Comparison of ENCODE assay signal across 14 cellular contexts in genomic region chr6:127878115-127878514, GRCh38. TPM values are rescaled to one million over a fixed set of nuclear protein-coding genes. Genes with fewer than 3 reads are reported as not detected.
"Had no signal": no experiment of that assay in that cellular context is flagged by ENCODE, and none has a peak within 500 bp of the region (broad histone marks: within the 10 kb centered on the region; RNA-seq: fewer than 3 reads in every experiment).

No MANE protein-coding gene starts in this region.

- H3K9me3 ChIP-seq: neutrophil, vagina had no signal

- H3K4me3 ChIP-seq: tibial nerve, vagina had no signal

- DNase-seq: activated naive CD4-positive, alpha-beta T cell; activated T-cell treated with anti-CD3 and anti-CD28 coated beads, Interleukin-2, amount 50 U/mL, for 4 hours; anterior cingulate cortex; hippocampal formation; kidney glomerular epithelial cell; retina; stimulated activated CD4-positive, alpha-beta T cell treated with anti-CD3 and anti-CD28 coated beads, Interleukin-15, amount 100 ng/mL, for 24 hours; stimulated activated CD4-positive, alpha-beta T cell treated with anti-CD3 and anti-CD28 coated beads, Interleukin-4, amount 100 ng/mL, for 24 hours had no signal

- H3K36me3 ChIP-seq: neutrophil, tibial nerve, vagina had no signal

- H3K27me3 ChIP-seq: tibial nerve, vagina had no signal

- H3K4me1 ChIP-seq: tibial nerve, vagina had no signal

RNA-seq across cellular contexts. Expression of gene THEMIS, which starts 22.7 kb away (rescaled TPM):
- total RNA-seq: chondrocyte, dermis microvascular lymphatic vessel endothelial cell, glomerular endothelial cell had no signal
